ENCODE assay signal across 8 cellular contexts in genomic region chr18:55780591-55781071, GRCh38.
DNase-seq lines count a peak whose midpoint lies in the region; ATAC-seq and TF ChIP-seq lines count a peak whose summit lies in the region.

No MANE protein-coding gene starts in this region.

- no peak overlapping the region for H3K4me3 Mint-ChIP-seq in activated CD4-positive, alpha-beta memory T cell treated with anti-CD3 and anti-CD28 coated beads, Interleukin-2, amount 10 ng/mL, durations not matched to agents 7 days and 5 days
- no peak overlapping the region for H3K4me3 Mint-ChIP-seq in stimulated activated effector memory CD8-positive, alpha-beta T cell treated with anti-CD3 and anti-CD28 coated beads, Interleukin-12 subunit alpha, Interleukin-12 subunit beta, amount 100 ng/mL, for 72 hours

- H3K27me3 ChIP-seq in lower lobe of right lung (ENCODE audit: low read depth) (no peaks in the 10 kb centered on the region), tibial nerve (peaks cover 0 to 32% of the 10 kb centered on the region in 2 donors)

- no peak for ATAC-seq in lower lobe of right lung
- no peak for ATAC-seq in stimulated activated effector memory CD8-positive, alpha-beta T cell treated with anti-CD3 and anti-CD28 coated beads, Interleukin-12 subunit alpha, Interleukin-12 subunit beta, amount 100 ng/mL, for 72 hours
- ATAC-seq in HG03280 (IDR thresholded peaks at IDR 0.05; ENCODE audit: unreplicated experiment), result no peak

- WGBS in tibial nerve, 2 donors, result 17 to 21% methylated on average over 8 of the region's 8 CpGs

- TF ChIP-seq CTCF in choroid plexus epithelial cell (conservative IDR thresholded peaks at IDR 0.05; ENCODE audit: low read depth, low read length), result no peak
- no peak for TF ChIP-seq CTCF in lower lobe of right lung (IDR thresholded peaks at IDR 0.05)
- TF ChIP-seq CTCF in tibial nerve (IDR thresholded peaks at IDR 0.05), result no peak

- POLR2A ChIA-PET in activated CD4-positive, alpha-beta memory T cell treated with anti-CD3 and anti-CD28 coated beads, Interleukin-2, amount 10 ng/mL, durations not matched to agents 7 days and 5 days (lab: Charles Lee), result no interaction called here

- H3K36me3 Mint-ChIP-seq in activated CD4-positive, alpha-beta memory T cell treated with anti-CD3 and anti-CD28 coated beads, Interleukin-2, amount 10 ng/mL, durations not matched to agents 7 days and 5 days (ENCODE audit: low read depth), result no peaks in the 10 kb centered on the region
- H3K36me3 Mint-ChIP-seq in stimulated activated effector memory CD8-positive, alpha-beta T cell treated with anti-CD3 and anti-CD28 coated beads, Interleukin-12 subunit alpha, Interleukin-12 subunit beta, amount 100 ng/mL, for 72 hours, result no peaks in the 10 kb centered on the region

- H3K4me1 ChIP-seq in lower lobe of right lung (peaks cover 16% of the 10 kb centered on the region), tibial nerve (peaks cover 0 to 18% (median 3%) of the 10 kb centered on the region in 4 donors)

- peaks cover 1% of the 10 kb centered on the region for H3K4me1 Mint-ChIP-seq in activated CD4-positive, alpha-beta memory T cell treated with anti-CD3 and anti-CD28 coated beads, Interleukin-2, amount 10 ng/mL, durations not matched to agents 7 days and 5 days
- H3K4me1 Mint-ChIP-seq in stimulated activated effector memory CD8-positive, alpha-beta T cell treated with anti-CD3 and anti-CD28 coated beads, Interleukin-12 subunit alpha, Interleukin-12 subunit beta, amount 100 ng/mL, for 72 hours, result no peaks in the 10 kb centered on the region

- H3K4me3 ChIP-seq in choroid plexus epithelial cell (ENCODE audit: low read depth, low read length) (peak overlapping the region; percentile 65), lower lobe of right lung (peak overlapping the region; percentile 69), tibial nerve (peak overlapping the region; percentile 6 to 59 (median 38))

- H3K27ac ChIP-seq in lower lobe of right lung, result peak overlapping the region; percentile 76
- peak overlapping the region in 3 of 4 donors; percentile 26 to 69 (median 44) for H3K27ac ChIP-seq in tibial nerve

- H3K36me3 ChIP-seq in lower lobe of right lung, result no peaks in the 10 kb centered on the region
- H3K36me3 ChIP-seq in tibial nerve, result no peaks in the 10 kb centered on the region

- CTCF ChIA-PET in activated CD4-positive, alpha-beta memory T cell treated with anti-CD3 and anti-CD28 coated beads, Interleukin-2, amount 10 ng/mL, durations not matched to agents 7 days and 5 days (lab: Charles Lee), result interaction anchor here (0.6 kb wide), 1 partner anchor 505 kb away, joined by 5 read pairs; no protein-coding TSS in a partner anchor

- no peak for TF ChIP-seq POLR2A in tibial nerve (IDR thresholded peaks at IDR 0.05)

- intact Hi-C loops in lower lobe of right lung (cut with DNase I), result no loop called here

- no peaks in the 10 kb centered on the region for H3K9me3 Mint-ChIP-seq in activated CD4-positive, alpha-beta memory T cell treated with anti-CD3 and anti-CD28 coated beads, Interleukin-2, amount 10 ng/mL, durations not matched to agents 7 days and 5 days
- H3K9me3 Mint-ChIP-seq in stimulated activated effector memory CD8-positive, alpha-beta T cell treated with anti-CD3 and anti-CD28 coated beads, Interleukin-12 subunit alpha, Interleukin-12 subunit beta, amount 100 ng/mL, for 72 hours, result peaks cover 4% of the 10 kb centered on the region

- H3K9me3 ChIP-seq in lower lobe of right lung (no peaks in the 10 kb centered on the region), tibial nerve (no peaks in the 10 kb centered on the region)

- peaks cover 38% of the 10 kb centered on the region for H3K27me3 Mint-ChIP-seq in activated CD4-positive, alpha-beta memory T cell treated with anti-CD3 and anti-CD28 coated beads, Interleukin-2, amount 10 ng/mL, durations not matched to agents 7 days and 5 days

- peak in 1 of 2 donors; percentile 4 for TF ChIP-seq EP300 in tibial nerve (IDR thresholded peaks at IDR 0.05)

- no peak overlapping the region for H3K27ac Mint-ChIP-seq in activated CD4-positive, alpha-beta memory T cell treated with anti-CD3 and anti-CD28 coated beads, Interleukin-2, amount 10 ng/mL, durations not matched to agents 7 days and 5 days
- no peak overlapping the region for H3K27ac Mint-ChIP-seq in stimulated activated effector memory CD8-positive, alpha-beta T cell treated with anti-CD3 and anti-CD28 coated beads, Interleukin-12 subunit alpha, Interleukin-12 subunit beta, amount 100 ng/mL, for 72 hours

- peak; percentile 36 for DNase-seq in NCI-H2171 treated with DMSO at 0.1 percent for 48 hours (lab: John Stamatoyannopoulos, UW)
- no peak for DNase-seq in NCI-H2171 (lab: John Stamatoyannopoulos, UW)
- DNase-seq in choroid plexus epithelial cell (ENCODE audit: low read depth), result peak; percentile 17
- DNase-seq in lower lobe of right lung, result no peak
- DNase-seq in tibial nerve (ENCODE audit: low spot score in 2 of 2), result no peak
- DNase-seq in activated CD4-positive, alpha-beta memory T cell treated with anti-CD3 and anti-CD28 coated beads, Interleukin-2, amount 10 ng/mL, durations not matched to agents 7 days and 5 days, result no peak
- DNase-seq in stimulated activated effector memory CD8-positive, alpha-beta T cell treated with anti-CD3 and anti-CD28 coated beads, Interleukin-12 subunit alpha, Interleukin-12 subunit beta, amount 100 ng/mL, for 72 hours (ENCODE audit: low spot score in 2 of 2), result no peak

Comparison
In these comparisons a context has a peak if more than half of its experiments do, and no peak if none do; other contexts are left out.
1. DNase-seq: peak in NCI-H2171 treated with DMSO at 0.1 percent for 48 hours (single experiment) and choroid plexus epithelial cell (single experiment); none in NCI-H2171 (single experiment), lower lobe of right lung (single experiment), tibial nerve (0 of 2), activated CD4-positive, alpha-beta memory T cell treated with anti-CD3 and anti-CD28 coated beads, Interleukin-2, amount 10 ng/mL, durations not matched to agents 7 days and 5 days (single experiment) and stimulated activated effector memory CD8-positive, alpha-beta T cell treated with anti-CD3 and anti-CD28 coated beads, Interleukin-12 subunit alpha, Interleukin-12 subunit beta, amount 100 ng/mL, for 72 hours (0 of 2).
2. Peak in every context shown above with its lines, with median percentiles within 50 percentile points of each other: H3K4me3 ChIP-seq.